26 cellular contexts compared by ENCODE assay signal in genomic region chr5:84227221-84227620, GRCh38.
"Had no signal": no experiment of that assay in that cellular context is flagged by ENCODE, and none has a peak within 500 bp of the region (broad histone marks: within the 10 kb centered on the region; RNA-seq: fewer than 3 reads in every experiment).

No MANE protein-coding gene starts in this region.

- H3K27ac ChIP-seq: brain microvascular endothelial cell, left lung, pancreas, psoas muscle, right atrium auricular region, upper lobe of left lung, VCaP had no signal

- H3K4me1 Mint-ChIP-seq: activated CD4-positive, alpha-beta T cell treated with anti-CD3 and anti-CD28 coated beads, Interleukin-2, amount 10 ng/mL, durations not matched to agents 7 days and 5 days; activated CD8-positive, alpha-beta memory T cell treated with anti-CD3 and anti-CD28 coated beads, Interleukin-2, amount 10 ng/mL, durations not matched to agents 7 days and 5 days; activated naive CD4-positive, alpha-beta T cell treated with anti-CD3 and anti-CD28 coated beads, Interleukin-2, amount 10 ng/mL, durations not matched to agents 7 days and 5 days had no signal

- H3K27me3 ChIP-seq: brain microvascular endothelial cell, left lung, pancreas, right atrium auricular region, upper lobe of left lung had no signal

- H3K27me3 Mint-ChIP-seq: activated CD4-positive, alpha-beta T cell treated with anti-CD3 and anti-CD28 coated beads, Interleukin-2, amount 10 ng/mL, durations not matched to agents 7 days and 5 days; activated CD8-positive, alpha-beta memory T cell treated with anti-CD3 and anti-CD28 coated beads, Interleukin-2, amount 10 ng/mL, durations not matched to agents 7 days and 5 days; activated CD8-positive, alpha-beta T cell treated with anti-CD3 and anti-CD28 coated beads for 36 hours; activated naive CD4-positive, alpha-beta T cell treated with anti-CD3 and anti-CD28 coated beads, Interleukin-2, amount 10 ng/mL, durations not matched to agents 7 days and 5 days; natural killer cell treated with Interleukin-12 subunit alpha and Interleukin-12 subunit beta and Interleukin-15 and Interleukin-18, amount 100 ng/mL, for 72 hours had no signal

- H3K36me3 Mint-ChIP-seq: activated CD8-positive, alpha-beta memory T cell treated with anti-CD3 and anti-CD28 coated beads, Interleukin-2, amount 10 ng/mL, durations not matched to agents 7 days and 5 days; activated naive CD4-positive, alpha-beta T cell treated with anti-CD3 and anti-CD28 coated beads, Interleukin-2, amount 10 ng/mL, durations not matched to agents 7 days and 5 days; natural killer cell treated with Interleukin-12 subunit alpha and Interleukin-12 subunit beta and Interleukin-15 and Interleukin-18, amount 100 ng/mL, for 72 hours had no signal

- H3K4me3 Mint-ChIP-seq: activated CD4-positive, alpha-beta T cell treated with anti-CD3 and anti-CD28 coated beads, Interleukin-2, amount 10 ng/mL, durations not matched to agents 7 days and 5 days; activated CD8-positive, alpha-beta memory T cell treated with anti-CD3 and anti-CD28 coated beads, Interleukin-2, amount 10 ng/mL, durations not matched to agents 7 days and 5 days; activated CD8-positive, alpha-beta T cell treated with anti-CD3 and anti-CD28 coated beads for 36 hours; activated naive CD4-positive, alpha-beta T cell treated with anti-CD3 and anti-CD28 coated beads, Interleukin-2, amount 10 ng/mL, durations not matched to agents 7 days and 5 days; natural killer cell treated with Interleukin-12 subunit alpha and Interleukin-12 subunit beta and Interleukin-15 and Interleukin-18, amount 100 ng/mL, for 72 hours had no signal

- H3K36me3 ChIP-seq: brain microvascular endothelial cell, left lung, pancreas, right atrium auricular region, upper lobe of left lung had no signal

- FAIRE-seq: endothelial cell of umbilical vein, pancreas had no signal

- H3K4me3 ChIP-seq: left lung, lung, pancreas, psoas muscle, right atrium auricular region, upper lobe of left lung had no signal

- ATAC-seq: activated CD4-positive, CD25-positive, alpha-beta regulatory T cell treated with anti-CD3 and anti-CD28 coated beads, Interleukin-2, amount 50 U/mL, for 24 hours; activated CD8-positive, alpha-beta memory T cell treated with anti-CD3 and anti-CD28 coated beads, Interleukin-2, amount 10 ng/mL, durations not matched to agents 7 days and 5 days; activated CD8-positive, alpha-beta T cell treated with anti-CD3 and anti-CD28 coated beads for 36 hours; esophagus mucosa; left lung; natural killer cell treated with Interleukin-12 subunit alpha and Interleukin-12 subunit beta and Interleukin-15 and Interleukin-18, amount 100 ng/mL, for 72 hours; pancreas; psoas muscle had no signal

- H3K27ac Mint-ChIP-seq: activated CD4-positive, alpha-beta T cell treated with anti-CD3 and anti-CD28 coated beads, Interleukin-2, amount 10 ng/mL, durations not matched to agents 7 days and 5 days; activated CD8-positive, alpha-beta memory T cell treated with anti-CD3 and anti-CD28 coated beads, Interleukin-2, amount 10 ng/mL, durations not matched to agents 7 days and 5 days; activated CD8-positive, alpha-beta T cell treated with anti-CD3 and anti-CD28 coated beads for 36 hours; activated naive CD4-positive, alpha-beta T cell treated with anti-CD3 and anti-CD28 coated beads, Interleukin-2, amount 10 ng/mL, durations not matched to agents 7 days and 5 days; natural killer cell treated with Interleukin-12 subunit alpha and Interleukin-12 subunit beta and Interleukin-15 and Interleukin-18, amount 100 ng/mL, for 72 hours had no signal

- H3K9me3 ChIP-seq: left lung, pancreas, psoas muscle, right atrium auricular region, upper lobe of left lung had no signal

- H3K4me1 ChIP-seq: left lung, pancreas, psoas muscle, right atrium auricular region, upper lobe of left lung had no signal

- DNase-seq: activated CD4-positive, alpha-beta T cell treated with anti-CD3 and anti-CD28 coated beads, Interleukin-2, amount 10 ng/mL, durations not matched to agents 7 days and 5 days; activated CD8-positive, alpha-beta memory T cell treated with anti-CD3 and anti-CD28 coated beads, Interleukin-2, amount 10 ng/mL, durations not matched to agents 7 days and 5 days; activated CD8-positive, alpha-beta T cell treated with anti-CD3 and anti-CD28 coated beads for 36 hours; activated effector memory CD4-positive, alpha-beta T cell treated with anti-CD3 and anti-CD28 coated beads, Interleukin-2, amount 50 U/mL, for 16 hours; activated naive CD4-positive, alpha-beta T cell treated with anti-CD3 and anti-CD28 coated beads, Interleukin-2, amount 10 ng/mL, durations not matched to agents 7 days and 5 days; activated T-cell treated with anti-CD3 and anti-CD28 coated beads for 4 hours; aorta; brain microvascular endothelial cell; caudate nucleus; dermis blood vessel endothelial cell; effector CD8-positive, alpha-beta T cell; hippocampal formation; kidney glomerular epithelial cell; left lung; pancreas; psoas muscle; stimulated activated CD4-positive, alpha-beta T cell treated with anti-CD3 and anti-CD28 coated beads, Interleukin-4, amount 100 ng/mL, for 24 hours; stimulated activated naive CD4-positive, alpha-beta T cell treated with Interleukin-2 at 50 U/mL for 16 hours; upper lobe of left lung had no signal

- H3K9me3 Mint-ChIP-seq: activated CD4-positive, alpha-beta T cell treated with anti-CD3 and anti-CD28 coated beads, Interleukin-2, amount 10 ng/mL, durations not matched to agents 7 days and 5 days; activated CD8-positive, alpha-beta T cell treated with anti-CD3 and anti-CD28 coated beads for 36 hours; activated naive CD4-positive, alpha-beta T cell treated with anti-CD3 and anti-CD28 coated beads, Interleukin-2, amount 10 ng/mL, durations not matched to agents 7 days and 5 days had no signal
